8 cellular contexts compared by ENCODE assay signal in the genomic region with DNA sequence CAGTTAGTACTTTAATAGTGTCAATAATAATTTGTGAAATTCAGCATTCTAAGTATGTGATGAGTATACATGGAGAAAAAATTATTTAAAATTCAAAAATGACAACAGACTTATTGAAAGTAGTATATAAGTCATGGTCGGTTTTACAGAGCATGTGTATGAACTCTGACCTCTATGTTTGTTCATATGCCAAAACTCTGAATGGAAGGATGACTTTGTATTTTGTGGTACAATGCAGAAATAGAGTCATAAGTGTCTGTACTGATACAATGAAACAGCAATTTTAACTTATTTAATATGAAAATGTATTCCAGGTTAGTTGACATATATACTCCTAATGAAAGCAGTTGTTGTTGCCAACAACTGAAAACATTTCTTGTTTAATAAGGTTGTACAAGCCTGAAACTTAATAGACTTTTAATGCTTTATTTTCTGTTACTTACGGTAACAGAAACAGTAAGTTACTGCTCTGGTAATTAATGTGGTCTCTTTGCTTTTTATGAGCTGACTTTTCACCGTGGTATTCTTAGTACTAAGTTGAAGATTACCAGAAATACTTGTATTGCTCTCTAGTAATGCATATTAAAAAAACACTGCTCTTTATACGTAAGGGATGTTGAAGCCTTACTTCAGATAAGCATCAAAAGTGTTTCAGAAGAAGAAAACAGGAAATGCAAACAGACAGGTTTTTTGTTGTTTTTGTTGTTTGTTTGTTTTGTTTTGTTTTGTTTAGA. TPM values are rescaled to one million over a fixed set of nuclear protein-coding genes. Genes with fewer than 3 reads are reported as not detected.
DNase-seq lines count a peak whose midpoint lies in the region; ATAC-seq, FAIRE-seq and TF ChIP-seq lines count a peak whose summit lies in the region.

No MANE protein-coding gene starts in this region.

- no peak for DNase-seq in CD14-positive monocyte (ENCODE audit: low spot score)
- DNase-seq in K562 (ENCODE audit: extremely low read depth in 1 of 4, low spot score in 3 of 4), result peak in 2 of 4 experiments; percentile 46 to 71
- DNase-seq in cortex of kidney (lab: John Stamatoyannopoulos, UW), result no peak
- no peak for DNase-seq in GOT3 (lab: John Stamatoyannopoulos, UW)

- CTCF ChIA-PET in K562 (lab: Yijun Ruan, JAX; ENCODE audit: low intra/inter-chr PET ratio), result no interaction called here

- no peaks in the 10 kb centered on the region for H3K27me3 ChIP-seq in K562 (ENCODE audit: control insufficient read depth in 2 of 2, insufficient read depth in 2 of 2, low read length in 2 of 2)
- no peaks in the 10 kb centered on the region for H3K27me3 ChIP-seq in mucosa of rectum (ENCODE audit: control insufficient read depth in 2 of 2, insufficient read depth in 2 of 2, low read length in 2 of 2)

- H3K27me3 Mint-ChIP-seq in CD14-positive monocyte (ENCODE audit: low read depth in 3 of 3), result no peaks in the 10 kb centered on the region
- no peaks in the 10 kb centered on the region for H3K27me3 Mint-ChIP-seq in IgD-negative memory B cell

- BruUV-seq in K562 (replicated peaks; lab: Mats Ljungman, UMichigan), result no TSS peak

- H3K4me3 Mint-ChIP-seq in CD14-positive monocyte (peak overlapping the region; percentile 96 to 99), IgD-negative memory B cell (peak overlapping the region; percentile 96 to 100 (median 98))

- TF ChIP-seq POLR2A in K562 (conservative IDR thresholded peaks at IDR 0.05), result no peak

- H3K27ac ChIP-seq in K562 (ENCODE audit: extremely low read depth, low read depth, low read length) (peak overlapping the region; percentile 96), mucosa of rectum (ENCODE audit: low read depth in 2 of 2, low read length in 2 of 2) (no peak overlapping the region)

- H3K9me1 ChIP-seq in K562 (ENCODE audit: control insufficient read depth, insufficient read depth, low read length), result no peaks in the 10 kb centered on the region

- H3K9me3 ChIP-seq in K562 (replicated peaks; ENCODE audit: control insufficient read depth, insufficient read depth, low read depth, low read length), result no peaks in the 10 kb centered on the region
- no peaks in the 10 kb centered on the region for H3K9me3 ChIP-seq in mucosa of rectum (ENCODE audit: control insufficient read depth in 2 of 2, low read length in 2 of 2)

- H3K4me3 ChIP-seq in K562 (peak overlapping the region; percentile 82), mucosa of rectum (ENCODE audit: low read length in 2 of 2) (peak overlapping the region; percentile 28 to 83)

- peak overlapping the region; percentile 31 to 94 (median 80) for H3K27ac Mint-ChIP-seq in CD14-positive monocyte
- peak overlapping the region; percentile 95 to 99 (median 95) for H3K27ac Mint-ChIP-seq in IgD-negative memory B cell

- H3K36me3 ChIP-seq in K562 (ENCODE audit: control insufficient read depth, insufficient read depth, low read length) (peaks cover 35% of the 10 kb centered on the region), mucosa of rectum (ENCODE audit: control insufficient read depth in 2 of 2, insufficient read depth in 2 of 2, low read length in 2 of 2) (peaks cover 0 to 3% of the 10 kb centered on the region in 2 donors)

- H3K4me1 Mint-ChIP-seq in CD14-positive monocyte, result peaks cover 30% of the 10 kb centered on the region
- peaks cover 33 to 34% (median 33%) of the 10 kb centered on the region in 3 donors for H3K4me1 Mint-ChIP-seq in IgD-negative memory B cell

- in situ Hi-C loops in K562 (cut with MboI), result no loop called here

- peaks cover 78% of the 10 kb centered on the region for H3K79me2 ChIP-seq in K562 (ENCODE audit: control insufficient read depth, insufficient read depth, low read length)

- intact Hi-C loops in CD14-positive monocyte (cut with micrococcal nuclease), result loop anchor here (5.0 to 10.0 kb wide), 4 partner anchors 63 to 355 kb away; a partner anchor contains a TSS
- intact Hi-C loops in K562 (cut with micrococcal nuclease), result loop anchor here (5.0 to 10.0 kb wide), 2 partner anchors 122 to 615 kb away; no protein-coding TSS in a partner anchor

- H4K20me1 ChIP-seq in K562 (replicated peaks; ENCODE audit: control insufficient read depth, insufficient read depth, low read length), result peaks cover 9% of the 10 kb centered on the region

- 0% methylated on average over 4 of the region's 4 CpGs for WGBS in K562 (ENCODE audit: insufficient coverage, low coverage, missing lambda C conversion rate)

- no peak for TF ChIP-seq EP300 in K562 (IDR thresholded peaks at IDR 0.05; ENCODE audit: low read length)

- no peaks in the 10 kb centered on the region for H3K9me3 Mint-ChIP-seq in CD14-positive monocyte
- no peaks in the 10 kb centered on the region for H3K9me3 Mint-ChIP-seq in IgD-negative memory B cell

- H2AFZ ChIP-seq in K562 (ENCODE audit: low read depth, low read length), result no peak overlapping the region

- POLR2A ChIA-PET in K562 (lab: Yijun Ruan, JAX), result interaction anchor here (0.6 to 1.5 kb wide), 3 partner anchors 10 to 18 kb away, joined by 3 to 5 read pairs (median 4); no protein-coding TSS in a partner anchor

- peak; percentile 71 for FAIRE-seq in K562 (lab: Jason Lieb, UNC)

- TF ChIP-seq RAD21 in K562 (CRISPR knock-in tag; conservative IDR thresholded peaks at IDR 0.05 in 1 of 2, IDR thresholded peaks at IDR 0.05 in 1 of 2), result no peak

- H3K36me3 Mint-ChIP-seq in CD14-positive monocyte, result peaks cover 7 to 18% of the 10 kb centered on the region in 2 donors
- no peaks in the 10 kb centered on the region for H3K36me3 Mint-ChIP-seq in IgD-negative memory B cell

- H3K9ac ChIP-seq in K562 (ENCODE audit: insufficient read depth in 1 of 2, low read depth in 2 of 2, low read length in 2 of 2) (peak overlapping the region in 1 of 2 experiments; percentile 96; a peak in 3 of 4 replicates), mucosa of rectum (ENCODE audit: low read depth in 1 of 2, low read length in 2 of 2) (peak overlapping the region; percentile 48 to 82)

- peak overlapping the region; percentile 92 for H3K4me2 ChIP-seq in K562 (ENCODE audit: insufficient read depth, low read length)

- H3K4me1 ChIP-seq in K562 (replicated peaks in 1 of 2; ENCODE audit: control insufficient read depth in 2 of 2, insufficient read depth in 2 of 2, low read length in 2 of 2), result peaks cover 4 to 13% of the 10 kb centered on the region in 2 experiments; a peak in 3 of 5 replicates
- H3K4me1 ChIP-seq in mucosa of rectum (ENCODE audit: control insufficient read depth in 2 of 2, insufficient read depth in 2 of 2, low read length in 2 of 2), result peaks cover 22 to 25% of the 10 kb centered on the region in 2 donors

- TF ChIP-seq CTCF in CD14-positive monocyte (IDR thresholded peaks at IDR 0.05), result no peak
- no peak for TF ChIP-seq CTCF in K562 (IDR thresholded peaks at IDR 0.05 in 2 of 3, conservative IDR thresholded peaks at IDR 0.05 in 1 of 3; ENCODE audit: insufficient read depth in 2 of 3, low read depth in 1 of 3, low read length in 3 of 3)

- peak; percentile 53 for ATAC-seq in K562
- no peak for ATAC-seq in HG02885 (IDR thresholded peaks at IDR 0.05; ENCODE audit: poor library complexity, unreplicated experiment)
- ATAC-seq in HG02970 (IDR thresholded peaks at IDR 0.05; ENCODE audit: low FRiP score, unreplicated experiment), result no peak

TF ChIP-seq in K562, 482 proteins besides CTCF, POLR2A, EP300 and RAD21 (continues in another document):
- TF ChIP-seq NRF1 (conservative IDR thresholded peaks at IDR 0.05 in 1 of 2, IDR thresholded peaks at IDR 0.05 in 1 of 2) (peak; percentile 69 to 74), SMARCC2 (IDR thresholded peaks at IDR 0.05; ENCODE audit: low read depth) (peak; percentile 33; the same call in 1 of the 2 replicates), NR2C1 (IDR thresholded peaks at IDR 0.05) (peak; percentile 95), NR2C1 (tag; IDR thresholded peaks at IDR 0.05) (peak; percentile 94), POLR2AphosphoS5 (IDR thresholded peaks at IDR 0.05; ENCODE audit: control insufficient read depth, insufficient read depth, low read depth, low read length) (0 out of 2 replicates have a peak, but pooled peaks have one; percentile 36), KLF16 (IDR thresholded peaks at IDR 0.05) (no peak), NFE2 (IDR thresholded peaks at IDR 0.05; ENCODE audit: low read depth) (peak; percentile 91), ARID1B (IDR thresholded peaks at IDR 0.05) (peak; percentile 10; the same call in 1 of the 2 replicates)
- TF ChIP-seq, protein P1, sequence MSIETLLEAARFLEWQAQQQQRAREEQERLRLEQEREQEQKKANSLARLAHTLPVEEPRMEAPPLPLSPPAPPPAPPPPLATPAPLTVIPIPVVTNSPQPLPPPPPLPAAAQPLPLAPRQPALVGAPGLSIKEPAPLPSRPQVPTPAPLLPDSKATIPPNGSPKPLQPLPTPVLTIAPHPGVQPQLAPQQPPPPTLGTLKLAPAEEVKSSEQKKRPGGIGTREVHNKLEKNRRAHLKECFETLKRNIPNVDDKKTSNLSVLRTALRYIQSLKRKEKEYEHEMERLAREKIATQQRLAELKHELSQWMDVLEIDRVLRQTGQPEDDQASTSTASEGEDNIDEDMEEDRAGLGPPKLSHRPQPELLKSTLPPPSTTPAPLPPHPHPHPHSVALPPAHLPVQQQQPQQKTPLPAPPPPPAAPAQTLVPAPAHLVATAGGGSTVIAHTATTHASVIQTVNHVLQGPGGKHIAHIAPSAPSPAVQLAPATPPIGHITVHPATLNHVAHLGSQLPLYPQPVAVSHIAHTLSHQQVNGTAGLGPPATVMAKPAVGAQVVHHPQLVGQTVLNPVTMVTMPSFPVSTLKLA (conservative IDR thresholded peaks at IDR 0.05), result peak in 1 of 2 experiments; percentile 63; a peak in 3 of 4 replicates

RNA-seq across cellular contexts. Expression of a gene that starts 1.9 kb away (rescaled TPM):
- polyA plus RNA-seq in CD14-positive monocyte (10 to 100 TPM; 50.0 to 66.8 TPM), IgD-negative memory B cell (87.5 TPM), K562 (2011; rRNA removed) (133 and 190 TPM in 2 replicates), K562 (2014; fragmentation: Illumina TruSeq; extraction: Trizol) (74.2 and 77.5 TPM in 2 replicates), K562 (2014; fragmentation: Nextera tagmentation; extraction: Ambion mirVana) (10 to 100 TPM; 48.4 to 62.6 TPM), K562 (2014; rRNA removed) (88.6 and 142 TPM in 2 replicates)
- total RNA-seq in K562 (2011; cell fraction: chromatin; rRNA removed; ENCODE audit: low replicate concordance), result 14.5 and 47.2 TPM in 2 replicates
- 15.8 and 18.4 TPM in 2 replicates for total RNA-seq in K562 (2011; cell fraction: nucleolus; rRNA removed)
- 30.0 and 56.6 TPM in 2 replicates for total RNA-seq in K562 (2011; cell fraction: nucleoplasm; rRNA removed)
- total RNA-seq in K562 (2014; rRNA removed) (60.5 and 99.0 TPM in 2 replicates), K562 (2014; rRNA removed; fragmentation: Illumina TruSeq; extraction: Trizol) (32.1 and 39.6 TPM in 2 replicates), K562 (2015; rRNA removed; fragmentation: Illumina TruSeq; extraction: Trizol) (25.5 and 29.8 TPM in 2 replicates), K562 (2021) (103 and 121 TPM in 2 replicates)
- 52.2 and 63.3 TPM in 2 replicates for polyA plus RNA-seq in K562 (2011; cell fraction: cytosol; rRNA removed)
- 16.8 and 24.8 TPM in 2 replicates for polyA plus RNA-seq in K562 (2011; cell fraction: nucleus; rRNA removed)
- 76.3 and 178 TPM in 2 replicates for polyA plus RNA-seq in K562 (2012)
- polyA minus RNA-seq in K562 (2011; rRNA and poly(A)+ RNA removed), result 78.7 and 92.4 TPM in 2 replicates
- 34.0 and 48.8 TPM in 2 replicates for polyA minus RNA-seq in K562 (2011; cell fraction: cytosol; rRNA and poly(A)+ RNA removed)
- polyA minus RNA-seq in K562 (2011; cell fraction: nucleus; rRNA and poly(A)+ RNA removed), result 6.9 and 12.9 TPM in 2 replicates
